Comparison of ENCODE assay signal across 8 cellular contexts in the genomic region with DNA sequence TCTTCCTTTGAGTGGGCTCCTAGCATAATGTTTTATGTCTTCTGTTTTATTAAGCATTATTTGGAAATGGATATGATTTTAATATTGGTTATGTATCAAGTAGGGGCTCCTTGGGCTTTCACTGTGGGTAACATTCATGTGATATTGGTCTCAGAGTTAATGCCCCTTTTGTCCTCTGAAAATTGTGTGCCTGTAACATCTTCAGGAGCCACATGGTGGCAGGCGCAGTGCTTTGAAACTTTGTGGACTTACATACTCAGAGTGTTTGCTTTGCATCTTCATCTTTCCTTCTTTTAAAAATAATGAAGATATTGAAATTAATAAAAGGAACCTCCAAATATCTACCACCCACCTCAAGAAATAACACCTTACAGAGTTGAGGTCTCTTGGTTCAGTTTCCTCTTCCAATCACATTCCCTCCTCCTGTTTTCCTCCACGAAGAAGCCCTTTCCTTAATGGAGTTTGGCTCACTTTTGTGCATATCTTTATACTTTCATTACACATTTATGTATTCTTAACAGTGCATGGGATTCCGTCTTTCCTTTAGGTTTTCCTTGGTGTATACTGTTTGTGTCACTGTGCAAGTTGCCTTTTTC.
DNase-seq lines count a peak whose midpoint lies in the region; ATAC-seq and TF ChIP-seq lines count a peak whose summit lies in the region.

No MANE protein-coding gene starts in this region.

- no peaks in the 10 kb centered on the region for H3K27me3 Mint-ChIP-seq in stimulated activated naive CD8-positive, alpha-beta T cell treated with anti-CD3 and anti-CD28 coated beads, Interleukin-15, amount 100 ng/mL, for 72 hours

- H3K9me3 ChIP-seq in esophagus squamous epithelium: no peaks in the 10 kb centered on the region

- 66 to 74% methylated on average over 3 of the region's 3 CpGs for WGBS in esophagus squamous epithelium, 2 donors

- H3K4me1 Mint-ChIP-seq in stimulated activated naive CD8-positive, alpha-beta T cell treated with anti-CD3 and anti-CD28 coated beads, Interleukin-15, amount 100 ng/mL, for 72 hours: peaks cover 67% of the 10 kb centered on the region

- TF ChIP-seq POLR2A in esophagus squamous epithelium (IDR thresholded peaks at IDR 0.05): no peak

- H3K4me3 ChIP-seq in LNCaP clone FGC (ENCODE audit: low read depth, low read length) (no peak overlapping the region), esophagus squamous epithelium (no peak overlapping the region)

- DNase-seq in NCI-H2029 (lab: John Stamatoyannopoulos, UW): peak; percentile 39
- DNase-seq in NCI-H2029 treated with DMSO at 0.1 percent for 48 hours (lab: John Stamatoyannopoulos, UW): no peak
- peak; percentile 19 for DNase-seq in LNCaP clone FGC (ENCODE audit: low read depth)
- DNase-seq in esophagus squamous epithelium (lab: John Stamatoyannopoulos, UW): no peak
- peak; percentile 80 for DNase-seq in pons (ENCODE audit: low spot score)
- DNase-seq in posterior vena cava (ENCODE audit: low spot score): no peak
- DNase-seq in stimulated activated naive CD8-positive, alpha-beta T cell treated with anti-CD3 and anti-CD28 coated beads, Interleukin-15, amount 100 ng/mL, for 72 hours: no peak

- H3K27ac ChIP-seq in VCaP (peak overlapping the region; percentile 83), esophagus squamous epithelium (no peak overlapping the region)

- no peak for ATAC-seq in stimulated activated naive CD8-positive, alpha-beta T cell treated with anti-CD3 and anti-CD28 coated beads, Interleukin-15, amount 100 ng/mL, for 72 hours

- peaks cover 0 to 36% (median 8%) of the 10 kb centered on the region in 3 donors for H3K4me1 ChIP-seq in esophagus squamous epithelium

- H3K4me3 Mint-ChIP-seq in stimulated activated naive CD8-positive, alpha-beta T cell treated with anti-CD3 and anti-CD28 coated beads, Interleukin-15, amount 100 ng/mL, for 72 hours: no peak overlapping the region

- H3K27ac Mint-ChIP-seq in stimulated activated naive CD8-positive, alpha-beta T cell treated with anti-CD3 and anti-CD28 coated beads, Interleukin-15, amount 100 ng/mL, for 72 hours: no peak overlapping the region

- H3K27me3 ChIP-seq in esophagus squamous epithelium: no peaks in the 10 kb centered on the region

- no peaks in the 10 kb centered on the region for H3K9me3 Mint-ChIP-seq in stimulated activated naive CD8-positive, alpha-beta T cell treated with anti-CD3 and anti-CD28 coated beads, Interleukin-15, amount 100 ng/mL, for 72 hours

- intact Hi-C loops in esophagus squamous epithelium (cut with DNase I): no loop called here
- intact Hi-C loops in posterior vena cava (cut with DNase I): loop anchor here in 1 of 2 donors (5.0 kb wide), 1 partner anchor 596 kb away; no protein-coding TSS in a partner anchor

- no peaks in the 10 kb centered on the region for H3K36me3 ChIP-seq in esophagus squamous epithelium

- peak; percentile 81 for TF ChIP-seq CTCF in LNCaP clone FGC (IDR thresholded peaks at IDR 0.05; ENCODE audit: control insufficient read depth, extremely low read depth, insufficient read depth)
- TF ChIP-seq CTCF in VCaP (conservative IDR thresholded peaks at IDR 0.05): peak; percentile 87
- peak in 5 of 6 experiments; percentile 56 to 74 (median 63) for TF ChIP-seq CTCF in esophagus squamous epithelium (IDR thresholded peaks at IDR 0.05)

Comparison
In these comparisons a context has a peak if more than half of its experiments do, and no peak if none do; other contexts are left out.
1. DNase-seq: peak in NCI-H2029 (single experiment), LNCaP clone FGC (single experiment) and pons (single experiment); none in NCI-H2029 treated with DMSO at 0.1 percent for 48 hours (single experiment), esophagus squamous epithelium (single experiment), posterior vena cava (single experiment) and stimulated activated naive CD8-positive, alpha-beta T cell treated with anti-CD3 and anti-CD28 coated beads, Interleukin-15, amount 100 ng/mL, for 72 hours (0 of 2).
2. Peak in every context shown above with its lines, with median percentiles within 50 percentile points of each other: CTCF ChIP-seq.